Comparison of ENCODE assay signal across 1 cellular context in the genomic region with DNA sequence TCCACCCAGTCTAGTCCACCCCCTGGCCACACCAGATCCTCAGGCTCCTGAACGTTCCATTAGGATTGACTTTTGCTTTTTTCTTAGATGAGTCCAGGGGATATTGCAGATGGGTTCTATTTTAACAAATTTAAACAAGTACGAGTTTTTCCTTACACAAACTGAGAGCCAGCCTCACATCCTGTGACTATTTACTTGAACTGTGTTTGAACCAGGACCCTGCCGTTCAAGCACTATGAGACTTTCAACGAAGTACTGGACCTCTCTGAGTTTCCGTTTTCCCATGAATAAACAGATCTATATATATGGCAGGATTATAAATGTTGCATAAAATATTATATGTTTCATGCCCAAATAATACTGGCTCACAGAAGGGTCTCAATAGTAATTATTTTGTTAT.
TF ChIP-seq lines count a peak whose summit lies in the region.

No MANE protein-coding gene starts in this region.

TF ChIP-seq in HepG2, 621 proteins besides CTCF, POLR2A, EP300 and RAD21:
- TF ChIP-seq MXD3 (CRISPR knock-in tag; IDR thresholded peaks at IDR 0.05) (no peak), RARA (CRISPR knock-in tag; IDR thresholded peaks at IDR 0.05) (peak; percentile 73)
TF ChIP-seq in HepG2: peak in this region for 1.
